In the genomic region with DNA sequence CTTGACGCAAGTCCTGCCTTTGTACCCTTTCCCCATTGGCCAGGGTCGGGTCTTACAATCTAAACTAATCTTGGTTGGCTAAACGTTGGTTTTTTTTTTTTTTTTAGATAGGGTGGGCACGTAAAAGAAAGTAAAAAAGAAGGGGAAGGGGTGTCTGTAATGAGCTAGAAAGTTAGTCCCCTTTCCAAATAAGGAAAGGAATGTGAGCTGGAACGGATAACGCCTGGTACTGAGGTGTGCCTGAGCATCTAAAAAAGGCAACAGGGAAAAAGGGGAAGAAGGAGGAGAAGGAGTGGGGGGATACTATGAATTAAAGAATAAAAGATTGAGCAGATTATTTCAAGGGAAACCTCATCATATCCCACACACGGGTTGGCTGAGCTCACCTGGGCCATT, we compare ENCODE assay signal across 1 cellular context.
TF ChIP-seq lines count a peak whose summit lies in the region.

No MANE protein-coding gene starts in this region.

TF ChIP-seq in IMR-90, 13 proteins besides CTCF, POLR2A, EP300 and RAD21 (continued from another document):
- TF ChIP-seq, protein P1, sequence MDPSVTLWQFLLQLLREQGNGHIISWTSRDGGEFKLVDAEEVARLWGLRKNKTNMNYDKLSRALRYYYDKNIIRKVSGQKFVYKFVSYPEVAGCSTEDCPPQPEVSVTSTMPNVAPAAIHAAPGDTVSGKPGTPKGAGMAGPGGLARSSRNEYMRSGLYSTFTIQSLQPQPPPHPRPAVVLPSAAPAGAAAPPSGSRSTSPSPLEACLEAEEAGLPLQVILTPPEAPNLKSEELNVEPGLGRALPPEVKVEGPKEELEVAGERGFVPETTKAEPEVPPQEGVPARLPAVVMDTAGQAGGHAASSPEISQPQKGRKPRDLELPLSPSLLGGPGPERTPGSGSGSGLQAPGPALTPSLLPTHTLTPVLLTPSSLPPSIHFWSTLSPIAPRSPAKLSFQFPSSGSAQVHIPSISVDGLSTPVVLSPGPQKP (IDR thresholded peaks at IDR 0.05; ENCODE audit: borderline replicate concordance, low read depth, low read length): no peak
- TF ChIP-seq CHD1 (IDR thresholded peaks at IDR 0.05; ENCODE audit: low read depth, low read length) (no peak), MXI1 (IDR thresholded peaks at IDR 0.05; ENCODE audit: borderline replicate concordance, low read depth, low read length) (no peak), BHLHE40 (IDR thresholded peaks at IDR 0.05; ENCODE audit: low read depth, low read length) (no peak), RCOR1 (IDR thresholded peaks at IDR 0.05; ENCODE audit: insufficient replicate concordance, low read length) (no peak), SMC3 (IDR thresholded peaks at IDR 0.05; ENCODE audit: low read depth, low read length) (no peak), NFE2L2 (IDR thresholded peaks at IDR 0.05; ENCODE audit: low read depth, low read length) (no peak), RFX5 (IDR thresholded peaks at IDR 0.05; ENCODE audit: low read depth, low read length) (no peak), MAZ (IDR thresholded peaks at IDR 0.05; ENCODE audit: borderline replicate concordance, low read depth, low read length) (no peak), CEBPB (IDR thresholded peaks at IDR 0.05; ENCODE audit: low read depth, low read length) (no peak), FOS (IDR thresholded peaks at IDR 0.05; ENCODE audit: low read depth, low read length) (no peak)
- TF ChIP-seq, protein P2, sequence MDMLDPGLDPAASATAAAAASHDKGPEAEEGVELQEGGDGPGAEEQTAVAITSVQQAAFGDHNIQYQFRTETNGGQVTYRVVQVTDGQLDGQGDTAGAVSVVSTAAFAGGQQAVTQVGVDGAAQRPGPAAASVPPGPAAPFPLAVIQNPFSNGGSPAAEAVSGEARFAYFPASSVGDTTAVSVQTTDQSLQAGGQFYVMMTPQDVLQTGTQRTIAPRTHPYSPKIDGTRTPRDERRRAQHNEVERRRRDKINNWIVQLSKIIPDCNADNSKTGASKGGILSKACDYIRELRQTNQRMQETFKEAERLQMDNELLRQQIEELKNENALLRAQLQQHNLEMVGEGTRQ (IDR thresholded peaks at IDR 0.05; ENCODE audit: low read depth, low read length): no peak
TF ChIP-seq in IMR-90: peak in this region for 0.
